In the genomic region with DNA sequence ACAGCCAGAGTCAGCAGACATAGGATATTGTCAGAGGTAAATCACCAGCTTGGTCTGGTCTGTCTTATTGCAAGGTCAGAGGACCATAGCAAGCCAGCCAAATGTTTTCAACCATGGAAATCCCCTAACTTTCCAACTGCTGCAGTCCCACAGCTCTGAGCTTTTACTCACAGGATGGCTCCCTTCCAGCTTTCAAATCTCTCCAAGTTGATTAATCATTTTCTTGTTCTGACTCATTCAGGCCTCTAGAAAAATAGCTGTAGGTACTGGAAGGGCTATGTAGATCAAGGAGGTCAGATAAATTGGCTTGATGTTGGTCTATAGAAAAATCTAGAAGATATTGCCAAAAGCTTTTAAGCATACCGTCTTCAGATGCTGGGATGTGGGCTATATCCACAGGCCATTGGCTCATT, we compare ENCODE assay signal across 8 cellular contexts.
DNase-seq lines count a peak whose midpoint lies in the region; ATAC-seq lines count a peak whose summit lies in the region.

No MANE protein-coding gene starts in this region.

- H3K27ac Mint-ChIP-seq in activated T-helper 17 cell treated with anti-CD3 and anti-CD28 coated beads, Interleukin-2, amount 50 U/mL, for 72 hours, result no peak overlapping the region

- peak; percentile 80 for ATAC-seq in GM19351 (IDR thresholded peaks at IDR 0.05; ENCODE audit: unreplicated experiment)
- ATAC-seq in HG03432 (IDR thresholded peaks at IDR 0.05; ENCODE audit: unreplicated experiment), result peak; percentile 93
- peak; percentile 87 for ATAC-seq in activated T-helper 17 cell treated with anti-CD3 and anti-CD28 coated beads, Interleukin-2, amount 50 U/mL, for 72 hours (replicated peaks)
- ATAC-seq in GM21576 (IDR thresholded peaks at IDR 0.05; ENCODE audit: unreplicated experiment), result no peak

- H3K4me3 Mint-ChIP-seq in activated T-helper 17 cell treated with anti-CD3 and anti-CD28 coated beads, Interleukin-2, amount 50 U/mL, for 72 hours, result no peak overlapping the region

- DNase-seq in COLO829 (ENCODE audit: low spot score) (peak; percentile 90), hepatic stellate cell (ENCODE audit: low spot score) (peak; percentile 72), NK-92 (lab: John Stamatoyannopoulos, UW; ENCODE audit: unreplicated experiment) (no peak)
- DNase-seq in stimulated activated CD8-positive, alpha-beta memory T cell treated with anti-CD3 and anti-CD28 coated beads, Interleukin-2, amount 100 ng/mL, for 48 hours (ENCODE audit: low read depth in 2 of 2), result peak; percentile 8 to 11

- H3K9me3 Mint-ChIP-seq in activated T-helper 17 cell treated with anti-CD3 and anti-CD28 coated beads, Interleukin-2, amount 50 U/mL, for 72 hours, result no peaks in the 10 kb centered on the region

- H3K36me3 Mint-ChIP-seq in activated T-helper 17 cell treated with anti-CD3 and anti-CD28 coated beads, Interleukin-2, amount 50 U/mL, for 72 hours (ENCODE audit: low read depth), result no peaks in the 10 kb centered on the region

- no peaks in the 10 kb centered on the region for H3K27me3 Mint-ChIP-seq in activated T-helper 17 cell treated with anti-CD3 and anti-CD28 coated beads, Interleukin-2, amount 50 U/mL, for 72 hours

- peaks cover 4% of the 10 kb centered on the region for H3K4me1 Mint-ChIP-seq in activated T-helper 17 cell treated with anti-CD3 and anti-CD28 coated beads, Interleukin-2, amount 50 U/mL, for 72 hours
